In the genomic region with DNA sequence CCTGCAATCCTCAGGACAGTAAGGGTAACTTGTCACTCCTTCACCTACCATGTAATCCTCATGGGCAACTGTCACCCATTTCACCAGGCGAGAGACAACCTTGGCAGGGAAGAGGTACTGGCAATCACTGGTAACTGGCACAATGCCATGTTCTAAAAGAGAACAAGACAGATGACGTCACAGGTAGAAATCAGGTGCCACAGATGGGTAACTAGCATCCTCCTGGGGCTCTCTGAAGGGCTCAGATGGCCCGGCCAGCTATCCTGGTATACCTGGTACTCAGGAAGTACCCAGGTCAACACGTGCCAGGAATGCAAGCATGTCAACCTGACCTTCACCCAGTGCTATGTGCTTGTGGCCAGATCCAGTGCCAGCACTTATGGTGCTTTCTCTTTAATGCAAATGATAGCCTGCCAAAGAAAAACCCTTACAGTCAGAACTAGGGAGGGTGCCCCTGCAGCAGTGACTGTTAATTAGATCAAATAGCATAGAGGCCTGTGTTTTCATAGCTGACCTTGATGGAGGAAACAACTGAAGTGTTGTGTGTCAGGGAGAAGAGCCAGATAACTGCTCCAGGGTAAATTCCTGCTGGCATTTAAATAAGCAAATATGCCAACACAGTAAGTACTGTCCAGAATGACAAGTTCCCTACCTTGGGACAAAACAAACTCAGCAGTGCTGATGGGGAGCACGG, we compare ENCODE assay signal across 1 cellular context.
TF ChIP-seq lines count a peak whose summit lies in the region.

No MANE protein-coding gene starts in this region.

TF ChIP-seq in SK-N-SH treated with all-trans-retinoic acid at 6 μM for 48 hours, 23 proteins besides CTCF, POLR2A, EP300 and RAD21 (continued from another document):
- TF ChIP-seq, protein P1, sequence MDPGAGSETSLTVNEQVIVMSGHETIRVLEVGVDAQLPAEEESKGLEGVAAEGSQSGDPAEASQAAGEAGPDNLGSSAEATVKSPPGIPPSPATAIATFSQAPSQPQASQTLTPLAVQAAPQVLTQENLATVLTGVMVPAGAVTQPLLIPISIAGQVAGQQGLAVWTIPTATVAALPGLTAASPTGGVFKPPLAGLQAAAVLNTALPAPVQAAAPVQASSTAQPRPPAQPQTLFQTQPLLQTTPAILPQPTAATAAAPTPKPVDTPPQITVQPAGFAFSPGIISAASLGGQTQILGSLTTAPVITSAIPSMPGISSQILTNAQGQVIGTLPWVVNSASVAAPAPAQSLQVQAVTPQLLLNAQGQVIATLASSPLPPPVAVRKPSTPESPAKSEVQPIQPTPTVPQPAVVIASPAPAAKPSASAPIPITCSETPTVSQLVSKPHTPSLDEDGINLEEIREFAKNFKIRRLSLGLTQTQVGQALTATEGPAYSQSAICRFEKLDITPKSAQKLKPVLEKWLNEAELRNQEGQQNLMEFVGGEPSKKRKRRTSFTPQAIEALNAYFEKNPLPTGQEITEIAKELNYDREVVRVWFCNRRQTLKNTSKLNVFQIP (CRISPR knock-in tag; IDR thresholded peaks at IDR 0.05; ENCODE audit: borderline replicate concordance, low read depth), result no peak
- no peak for TF ChIP-seq RARB (CRISPR knock-in tag; IDR thresholded peaks at IDR 0.05)
